ENCODE assay signal across 8 cellular contexts in the genomic region with DNA sequence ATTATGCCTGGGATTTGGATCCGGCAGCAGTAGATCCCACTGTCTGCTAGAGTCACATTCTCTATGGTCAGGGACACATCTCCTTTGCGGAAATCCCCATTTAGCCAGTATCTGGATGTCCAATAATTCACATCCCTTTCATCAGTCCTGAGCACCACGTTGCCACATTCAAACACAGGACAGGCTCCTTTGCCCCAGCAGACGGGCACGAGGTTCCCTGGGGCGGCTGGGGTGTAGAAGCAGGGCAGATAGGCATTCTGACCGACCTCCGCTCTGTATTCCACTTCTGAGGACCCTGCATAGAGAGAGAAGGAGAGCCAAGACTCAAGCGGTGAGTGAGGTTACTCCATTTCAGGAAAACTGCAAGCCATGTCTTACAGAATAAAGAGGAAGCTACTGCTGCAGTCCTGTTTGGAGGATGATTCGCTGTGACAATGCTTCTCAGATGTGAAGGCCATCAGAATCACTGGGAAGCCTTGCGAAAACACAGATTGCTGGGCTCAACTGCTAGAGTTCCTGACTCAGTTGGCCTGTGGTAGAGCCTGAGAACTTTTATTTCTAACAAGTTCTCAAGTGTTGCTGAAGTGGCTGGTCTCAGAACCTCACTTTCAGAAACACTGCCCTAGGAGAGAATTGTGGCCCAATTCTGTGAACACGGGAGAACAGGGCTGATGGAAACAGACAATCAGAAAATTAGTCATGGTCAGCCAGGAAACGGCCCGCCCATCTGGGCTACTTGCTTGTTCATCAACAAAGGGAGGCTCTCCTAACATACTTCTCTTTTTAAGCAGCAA. TPM values are rescaled to one million over a fixed set of nuclear protein-coding genes. Genes with fewer than 3 reads are reported as not detected.
DNase-seq lines count a peak whose midpoint lies in the region; ATAC-seq, FAIRE-seq and TF ChIP-seq lines count a peak whose summit lies in the region.
"Had no signal": no experiment of that assay in that cellular context is flagged by ENCODE, and none has a peak within 500 bp of the region (broad histone marks: within the 10 kb centered on the region; RNA-seq: fewer than 3 reads in every experiment).

No MANE protein-coding gene starts in this region.

- no peak overlapping the region for H4K5ac ChIP-seq in H9 (ENCODE audit: insufficient read length, low read depth, low read length)

- H3K27ac Mint-ChIP-seq in H9, result no peak overlapping the region; a peak in 1 of 7 replicates

- FAIRE-seq in GM19239 (lab: Jason Lieb, UNC), result peak; percentile 89

- H2BK5ac ChIP-seq in H9 (ENCODE audit: insufficient read length, low read length), result no peak overlapping the region

- H3K4me1 ChIP-seq in OCI-LY7 (ENCODE audit: insufficient read depth, low read length, poor library complexity, severe bottlenecking), result peaks cover 42% of the 10 kb centered on the region
- H3K4me1 ChIP-seq in smooth muscle cell (ENCODE audit: low read depth), result no peaks in the 10 kb centered on the region
- H3K4me1 ChIP-seq in H9 (ENCODE audit: insufficient read depth, low read length), result no peaks in the 10 kb centered on the region

- H3T11ph ChIP-seq in H9 (ENCODE audit: low read length), result no peak overlapping the region

- H3F3A ChIP-seq in smooth muscle cell (ENCODE audit: low read depth), result no peaks in the 10 kb centered on the region

- H3K23ac ChIP-seq in H9 (ENCODE audit: insufficient read length, low read depth, low read length), result no peak overlapping the region

- no peak overlapping the region for H3K4ac ChIP-seq in H9 (ENCODE audit: low read depth, low read length)

- H2AK5ac ChIP-seq in H9 (ENCODE audit: insufficient read length, low read length), result no peak overlapping the region

- peaks cover 0 to 2% of the 10 kb centered on the region in 2 experiments; a peak in 1 of 4 replicates for H3K4me1 Mint-ChIP-seq in H9

- H3K4me3 ChIP-seq in OCI-LY7 (ENCODE audit: low read depth, low read length, poor library complexity, severe bottlenecking) (peak overlapping the region; percentile 58), epithelial cell of proximal tubule (ENCODE audit: low read depth, low read length) (peak overlapping the region; percentile 42), smooth muscle cell (no peak overlapping the region)

- no peak overlapping the region for H2BK15ac ChIP-seq in H9 (ENCODE audit: low read depth, low read length)

- H3K9ac ChIP-seq in smooth muscle cell (ENCODE audit: low read depth) (no peak overlapping the region), H9 (ENCODE audit: extremely low read depth, insufficient read length, low read length) (no peak overlapping the region)

- H3K36me3 ChIP-seq in OCI-LY7 (ENCODE audit: insufficient read depth, low read length) (0 out of 2 replicates have a peak, but pooled peaks cover 3% of the 10 kb centered on the region), smooth muscle cell (ENCODE audit: low read depth) (no peaks in the 10 kb centered on the region)

- no peaks in the 10 kb centered on the region for H3K27me3 Mint-ChIP-seq in H9 (ENCODE audit: low read depth)

- POLR2A ChIA-PET in OCI-LY7 (lab: Charles Lee), result no interaction called here

- WGBS in smooth muscle cell (ENCODE audit: low lambda C conversion rate), result 89% methylated on average over 14 of the region's 14 CpGs
- WGBS in H9 (ENCODE audit: extremely low coverage, insufficient read length, low lambda C conversion rate), result no CpG with 5 or more reads among the region's 14 CpGs

- no peaks in the 10 kb centered on the region for H3K36me3 Mint-ChIP-seq in H9 (ENCODE audit: insufficient read depth in 1 of 3, low read depth in 3 of 3)

- H3K14ac ChIP-seq in H9 (ENCODE audit: insufficient read depth, low read length), result no peak overlapping the region

- no peak overlapping the region for H2BK12ac ChIP-seq in H9 (ENCODE audit: insufficient read length, low read depth, low read length)

- TF ChIP-seq CTCF in OCI-LY7 (conservative IDR thresholded peaks at IDR 0.05; ENCODE audit: low read length) (no peak), epithelial cell of proximal tubule (conservative IDR thresholded peaks at IDR 0.05; ENCODE audit: low read depth, low read length) (no peak), smooth muscle cell (IDR thresholded peaks at IDR 0.05; ENCODE audit: borderline replicate concordance, insufficient read depth, poor library complexity, severe bottlenecking) (no peak), H9 (conservative IDR thresholded peaks at IDR 0.05) (no peak)

- H2AFZ ChIP-seq in OCI-LY7 (ENCODE audit: low read length), result peak overlapping the region; percentile 78
- no peak overlapping the region for H2AFZ ChIP-seq in smooth muscle cell (ENCODE audit: low read depth)
- no peak overlapping the region for H2AFZ ChIP-seq in H9 (ENCODE audit: low read length)

- intact Hi-C loops in OCI-LY7 (cut with micrococcal nuclease; ENCODE audit: unreplicated experiment), result no loop called here

- H4K8ac ChIP-seq in H9 (replicated peaks; ENCODE audit: insufficient read length, low read depth, low read length), result no peak overlapping the region

- no peaks in the 10 kb centered on the region for H3K23me2 ChIP-seq in H9 (ENCODE audit: insufficient read length, low read depth, low read length, poor library complexity, severe bottlenecking)

- H4K20me1 ChIP-seq in OCI-LY7 (ENCODE audit: insufficient read depth, low read length) (no peaks in the 10 kb centered on the region), smooth muscle cell (ENCODE audit: low read depth) (no peaks in the 10 kb centered on the region), H9 (ENCODE audit: control insufficient read depth, insufficient read depth, insufficient read length) (no peaks in the 10 kb centered on the region)

- H3K9me2 ChIP-seq in OCI-LY7 (ENCODE audit: insufficient read depth, low read length), result no peaks in the 10 kb centered on the region

- DNase-seq in GM19239 (ENCODE audit: insufficient read length, low spot score) (no peak), OCI-LY7 (ENCODE audit: low spot score) (peak; percentile 24), epithelial cell of proximal tubule (ENCODE audit: low read depth) (no peak), smooth muscle cell (lab: John Stamatoyannopoulos, UW; ENCODE audit: unreplicated experiment) (no peak), H9 (no peak)
- DNase-seq: KG1 had no signal

- H3K79me2 ChIP-seq in OCI-LY7 (ENCODE audit: insufficient read depth, low read depth, low read length) (peaks cover 9% of the 10 kb centered on the region; the same call in 1 of the 2 replicates), smooth muscle cell (ENCODE audit: low read depth) (no peaks in the 10 kb centered on the region), H9 (ENCODE audit: insufficient read depth, low read length) (no peaks in the 10 kb centered on the region)

- H3K4me3 Mint-ChIP-seq in H9, result no peak overlapping the region

- BruUV-seq in OCI-LY7 (replicated peaks; lab: Mats Ljungman, UMichigan), result no TSS peak

- H3K18ac ChIP-seq in H9 (ENCODE audit: insufficient read length, low read depth, low read length), result no peak overlapping the region

- H3K9me3 ChIP-seq in OCI-LY7 (ENCODE audit: low read length), result no peaks in the 10 kb centered on the region
- no peaks in the 10 kb centered on the region for H3K9me3 ChIP-seq in smooth muscle cell (replicated peaks; ENCODE audit: low read depth)
- H3K9me3 ChIP-seq in H9 (ENCODE audit: control insufficient read depth, low read depth, low read length), result no peaks in the 10 kb centered on the region

- no peak overlapping the region for H2BK120ac ChIP-seq in H9 (ENCODE audit: low read depth, low read length, poor library complexity, severe bottlenecking)

- H3K27me3 ChIP-seq in smooth muscle cell (ENCODE audit: low read depth) (no peaks in the 10 kb centered on the region), H9 (ENCODE audit: insufficient read depth, low read length) (no peaks in the 10 kb centered on the region)

- no peak for ATAC-seq in GM18502 (IDR thresholded peaks at IDR 0.05; ENCODE audit: poor library complexity, unreplicated experiment)
- no peak for ATAC-seq in HG03457 (IDR thresholded peaks at IDR 0.05; ENCODE audit: unreplicated experiment)

- no peaks in the 10 kb centered on the region for H3K79me1 ChIP-seq in H9 (ENCODE audit: insufficient read depth, low read depth, low read length, poor library complexity, severe bottlenecking)

- H3K9me3 Mint-ChIP-seq in H9, result no peaks in the 10 kb centered on the region

- no peak overlapping the region for H2BK20ac ChIP-seq in H9 (ENCODE audit: low read depth, low read length, poor library complexity, severe bottlenecking)

- peak overlapping the region; percentile 78 for H3K4me2 ChIP-seq in OCI-LY7 (ENCODE audit: low read length)
- H3K4me2 ChIP-seq in smooth muscle cell, result peak overlapping the region; percentile 1
- no peak overlapping the region for H3K4me2 ChIP-seq in H9 (ENCODE audit: insufficient read depth, insufficient read length, low read length)

- peak overlapping the region; percentile 29 for H3K27ac ChIP-seq in OCI-LY7 (ENCODE audit: low read depth, low read length, poor library complexity, severe bottlenecking)
- H3K27ac ChIP-seq in smooth muscle cell (ENCODE audit: low read depth), result peak overlapping the region; percentile 54
- H3K27ac ChIP-seq in H9 (ENCODE audit: insufficient read length, low read depth, low read length), result no peak overlapping the region

- no peak overlapping the region for H3K56ac ChIP-seq in H9 (ENCODE audit: insufficient read length, low read depth, low read length)

- no peak overlapping the region for H4K91ac ChIP-seq in H9 (ENCODE audit: insufficient read length, low read depth, low read length)

- CTCF ChIA-PET in OCI-LY7 (lab: Charles Lee; ENCODE audit: unreplicated experiment), result no interaction called here

RNA-seq across cellular contexts. Expression of a gene that starts 2.0 kb away (rescaled TPM):
- total RNA-seq in OCI-LY7 (2014; rRNA removed; shearing (Covaris generic)), result 4.2 and 7.4 TPM in 2 replicates
- total RNA-seq in OCI-LY7 (2022) (3.7 and 4.4 TPM in 2 replicates), epithelial cell of proximal tubule (0.12 TPM in 1 of 2 replicates, not detected in the other), smooth muscle cell (0.04 and 2.0 TPM in 2 replicates), H9 (2021) (not detected in 2 replicates)
- polyA plus RNA-seq in smooth muscle cell, result 0.17 and 0.47 TPM in 2 replicates

RNA-seq across cellular contexts. Expression of a gene that starts 35.8 kb away (rescaled TPM):
- total RNA-seq in OCI-LY7 (2014; rRNA removed; shearing (Covaris generic)), result 19.0 and 23.3 TPM in 2 replicates
- total RNA-seq in OCI-LY7 (2022), result 18.9 and 19.6 TPM in 2 replicates
- 13.1 and 20.5 TPM in 2 replicates for total RNA-seq in epithelial cell of proximal tubule
- total RNA-seq in smooth muscle cell, result 9.3 and 12.2 TPM in 2 replicates
- polyA plus RNA-seq in smooth muscle cell, result 12.7 and 13.5 TPM in 2 replicates
- 10.7 and 10.8 TPM in 2 replicates for total RNA-seq in H9 (2021)

RNA-seq across cellular contexts. Expression of a gene that starts 47.9 kb away (rescaled TPM):
- 0.13 TPM in 1 of 2 replicates, not detected in the other for total RNA-seq in OCI-LY7 (2014; rRNA removed; shearing (Covaris generic))
- total RNA-seq in OCI-LY7 (2022) (not detected in 2 replicates), epithelial cell of proximal tubule (11.4 and 25.8 TPM in 2 replicates), smooth muscle cell (0.72 TPM in 1 of 2 replicates, not detected in the other), H9 (2021) (not detected in 2 replicates)
- polyA plus RNA-seq in smooth muscle cell, result not detected in 2 replicates

RNA-seq across cellular contexts. Expression of a gene that starts 59.2 kb away (rescaled TPM):
- total RNA-seq in OCI-LY7 (2014; rRNA removed; shearing (Covaris generic)), result not detected in 2 replicates
- total RNA-seq in OCI-LY7 (2022), result not detected in 2 replicates
- total RNA-seq in epithelial cell of proximal tubule, result not detected in 2 replicates
- not detected in 2 replicates for total RNA-seq in smooth muscle cell
- not detected in 2 replicates for polyA plus RNA-seq in smooth muscle cell
- not detected in 2 replicates for total RNA-seq in H9 (2021)
